34 cellular contexts compared by ENCODE assay signal in the genomic region with DNA sequence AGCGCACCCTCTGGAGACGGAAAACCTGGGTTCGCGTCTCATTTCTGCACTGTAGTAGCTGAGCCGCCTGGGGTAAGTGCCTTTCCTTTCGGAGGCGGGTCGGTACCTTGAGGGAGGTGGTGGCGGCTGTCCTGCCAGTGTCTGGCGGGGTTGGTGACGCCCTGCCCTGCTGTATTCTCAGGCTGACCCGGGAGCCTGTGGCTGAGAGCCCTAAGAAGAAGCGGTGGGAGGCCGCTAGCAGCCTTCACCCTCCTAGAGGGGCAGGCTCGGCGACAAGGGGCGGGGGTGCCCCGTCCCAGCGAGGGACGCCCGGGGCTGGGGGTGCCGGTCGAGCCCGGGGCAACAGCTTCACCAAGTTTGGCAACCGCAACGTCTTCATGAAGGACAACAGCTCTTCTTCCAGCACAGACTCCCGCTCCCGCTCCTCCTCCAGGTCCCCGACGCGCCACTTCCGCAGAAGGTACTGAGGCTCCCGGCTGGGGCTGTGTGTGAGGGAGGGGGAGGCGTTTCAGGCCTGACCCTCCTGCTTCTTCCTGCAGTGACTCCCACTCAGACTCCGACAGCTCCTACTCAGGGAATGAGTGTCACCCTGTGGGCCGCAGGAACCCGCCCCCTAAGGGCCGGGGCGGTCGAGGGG. TPM values are rescaled to one million over a fixed set of nuclear protein-coding genes. Genes with fewer than 3 reads are reported as not detected.
"Had no signal": no experiment of that assay in that cellular context is flagged by ENCODE, and none has a peak within 500 bp of the region (broad histone marks: within the 10 kb centered on the region; RNA-seq: fewer than 3 reads in every experiment).

No MANE protein-coding gene starts in this region.

- H3K4me3 Mint-ChIP-seq: activated CD4-positive, alpha-beta memory T cell treated with anti-CD3 and anti-CD28 coated beads for 36 hours; activated CD4-positive, alpha-beta T cell treated with anti-CD3 and anti-CD28 coated beads, Interleukin-2, amount 10 ng/mL, durations not matched to agents 24 days and 14 days; activated naive CD4-positive, alpha-beta T cell treated with anti-CD3 and anti-CD28 coated beads for 36 hours; activated T-helper 1 cell treated with anti-CD3 and anti-CD28 coated beads, Interleukin-12 subunit alpha, Interleukin-12 subunit beta, Interleukin-2, Interleukin-4 antibody, amounts not matched to agents 30 ng/mL and 10 ng/mL and 1 ng/mL, durations not matched to agents 14 hours and 24 hours and 36 hours; nephron; stimulated activated memory B cell treated with anti-CD40 and anti-IgM and Interleukin-4, amounts not matched to agents 10 μg/mL and 1 μg/mL and 100 μg/mL, for 72 hours had no signal

- H3K27ac Mint-ChIP-seq: activated CD4-positive, alpha-beta memory T cell treated with anti-CD3 and anti-CD28 coated beads for 36 hours; activated CD4-positive, alpha-beta T cell treated with anti-CD3 and anti-CD28 coated beads, Interleukin-2, amount 10 ng/mL, durations not matched to agents 24 days and 14 days; activated naive CD4-positive, alpha-beta T cell treated with anti-CD3 and anti-CD28 coated beads for 36 hours; activated T-helper 1 cell treated with anti-CD3 and anti-CD28 coated beads, Interleukin-12 subunit alpha, Interleukin-12 subunit beta, Interleukin-2, Interleukin-4 antibody, amounts not matched to agents 30 ng/mL and 10 ng/mL and 1 ng/mL, durations not matched to agents 14 hours and 24 hours and 36 hours; nephron; stimulated activated memory B cell treated with anti-CD40 and anti-IgM and Interleukin-4, amounts not matched to agents 10 μg/mL and 1 μg/mL and 100 μg/mL, for 72 hours had no signal

- H3K9me3 ChIP-seq: esophagus squamous epithelium, heart right ventricle, left ventricle myocardium inferior, mucosa of descending colon, pancreas, prostate gland, stomach, tibial artery had no signal

- H3K27me3 Mint-ChIP-seq: activated CD4-positive, alpha-beta memory T cell treated with anti-CD3 and anti-CD28 coated beads for 36 hours; activated CD4-positive, alpha-beta T cell treated with anti-CD3 and anti-CD28 coated beads, Interleukin-2, amount 10 ng/mL, durations not matched to agents 24 days and 14 days; stimulated activated memory B cell treated with anti-CD40 and anti-IgM and Interleukin-4, amounts not matched to agents 10 μg/mL and 1 μg/mL and 100 μg/mL, for 72 hours had no signal

- H3K4me3 ChIP-seq: esophagus squamous epithelium, heart right ventricle, left ventricle myocardium inferior, lung, mucosa of descending colon, pancreas, prostate gland, smooth muscle cell, stomach, tibial artery had no signal

- H3K27ac ChIP-seq: brain microvascular endothelial cell, epithelial cell of prostate, esophagus squamous epithelium, heart right ventricle, left ventricle myocardium inferior, pancreas, prostate gland, stomach, tibial artery had no signal

- H3K9me3 Mint-ChIP-seq: activated CD4-positive, alpha-beta memory T cell treated with anti-CD3 and anti-CD28 coated beads for 36 hours; activated CD4-positive, alpha-beta T cell treated with anti-CD3 and anti-CD28 coated beads, Interleukin-2, amount 10 ng/mL, durations not matched to agents 24 days and 14 days; activated naive CD4-positive, alpha-beta T cell treated with anti-CD3 and anti-CD28 coated beads for 36 hours; activated T-helper 1 cell treated with anti-CD3 and anti-CD28 coated beads, Interleukin-12 subunit alpha, Interleukin-12 subunit beta, Interleukin-2, Interleukin-4 antibody, amounts not matched to agents 30 ng/mL and 10 ng/mL and 1 ng/mL, durations not matched to agents 14 hours and 24 hours and 36 hours; nephron; stimulated activated memory B cell treated with anti-CD40 and anti-IgM and Interleukin-4, amounts not matched to agents 10 μg/mL and 1 μg/mL and 100 μg/mL, for 72 hours had no signal

- ATAC-seq: heart right ventricle; mucosa of descending colon; pancreas; stimulated activated memory B cell treated with anti-CD40 and anti-IgM and Interleukin-4, amounts not matched to agents 10 μg/mL and 1 μg/mL and 100 μg/mL, for 72 hours had no signal

- H3K27me3 ChIP-seq: brain microvascular endothelial cell, esophagus squamous epithelium, heart right ventricle, pancreas, stomach, tibial artery had no signal

- H3K4me2 ChIP-seq: smooth muscle cell had no signal

- DNase-seq: activated CD4-positive, alpha-beta memory T cell treated with anti-CD3 and anti-CD28 coated beads for 36 hours; activated CD4-positive, alpha-beta T cell treated with anti-CD3 and anti-CD28 coated beads, Interleukin-2, amount 10 ng/mL, durations not matched to agents 24 days and 14 days; activated CD4-positive, CD25-positive, alpha-beta regulatory T cell treated with anti-CD3 and anti-CD28 coated beads, Interleukin-2, amount 50 U/mL, for 72 hours; activated CD8-positive, alpha-beta memory T cell treated with anti-CD3 and anti-CD28 coated beads, Interleukin-2, amount 50 U/mL, for 4 hours; activated effector memory CD4-positive, alpha-beta T cell treated with anti-CD3 and anti-CD28 coated beads, Interleukin-2, amount 50 U/mL, for 16 hours; activated naive CD4-positive, alpha-beta T cell treated with anti-CD3 and anti-CD28 coated beads for 36 hours; activated T-cell treated with anti-CD3 and anti-CD28 coated beads, Interleukin-2, amount 50 U/mL, for 1 hour; amniotic stem cell; brain microvascular endothelial cell; esophagus squamous epithelium; foreskin melanocyte; heart right ventricle; left ventricle myocardium inferior; stimulated activated CD4-positive, alpha-beta T cell treated with anti-CD3 and anti-CD28 coated beads, Interleukin-1b, Interleukin-23, amount 100 ng/mL, for 48 hours; stimulated activated CD4-positive, alpha-beta T cell treated with anti-CD3 and anti-CD28 coated beads, Interleukin-4, amount 100 ng/mL, for 4 hours; stimulated activated CD8-positive, alpha-beta memory T cell treated with anti-CD3 and anti-CD28 coated beads, Interleukin-4, amount 100 ng/mL, for 48 hours; stomach; T-helper 2 cell; tibial artery had no signal

RNA-seq across cellular contexts. Expression of gene CDC42EP5, which starts 17.2 kb away (rescaled TPM):
- total RNA-seq: activated CD4-positive, alpha-beta memory T cell treated with anti-CD3 and anti-CD28 coated beads for 36 hours; activated naive CD4-positive, alpha-beta T cell treated with anti-CD3 and anti-CD28 coated beads for 36 hours; activated T-helper 1 cell treated with anti-CD3 and anti-CD28 coated beads, Interleukin-12 subunit alpha, Interleukin-12 subunit beta, Interleukin-2, Interleukin-4 antibody, amounts not matched to agents 30 ng/mL and 10 ng/mL and 1 ng/mL, durations not matched to agents 14 hours and 24 hours and 36 hours had no signal

RNA-seq across cellular contexts. Expression of gene TTYH1, which starts 40.6 kb away (rescaled TPM):
- total RNA-seq: activated CD4-positive, alpha-beta memory T cell treated with anti-CD3 and anti-CD28 coated beads for 36 hours; activated naive CD4-positive, alpha-beta T cell treated with anti-CD3 and anti-CD28 coated beads for 36 hours; glomerular endothelial cell; mesenteric fat pad; myocyte had no signal

RNA-seq across cellular contexts. Expression of gene LAIR2, which starts 46.7 kb away (rescaled TPM):
- total RNA-seq: activated CD4-positive, alpha-beta memory T cell treated with anti-CD3 and anti-CD28 coated beads for 36 hours; astrocyte; cardiac septum; esophagus squamous epithelium; glomerular endothelial cell; left ventricle myocardium inferior; lung; mucosa of descending colon; myocyte; pancreas; prostate gland; smooth muscle cell; stomach; ureter had no signal
- polyA plus RNA-seq: heart right ventricle, pancreas, smooth muscle cell had no signal
